In the genomic region with DNA sequence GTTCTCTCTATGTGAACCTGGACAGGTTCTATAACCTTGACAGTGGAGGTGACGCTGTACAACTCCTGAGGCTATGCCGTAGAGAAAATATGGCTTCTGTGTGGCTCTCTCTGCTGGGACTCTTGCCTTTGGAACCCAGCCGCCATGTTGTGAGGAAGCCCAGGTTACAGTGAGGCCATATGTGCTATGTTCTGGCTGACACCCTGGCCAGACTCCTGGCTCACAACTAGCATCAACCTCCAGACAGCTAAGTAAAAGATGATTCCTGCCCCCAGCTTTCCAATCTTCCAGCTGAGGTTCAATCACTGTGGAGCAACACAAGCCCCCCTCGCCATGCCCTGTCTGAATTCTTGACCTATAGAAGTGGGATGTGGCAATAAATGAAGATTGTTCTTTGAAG, we compare ENCODE assay signal across 6 cellular contexts. TPM values are rescaled to one million over a fixed set of nuclear protein-coding genes. Genes with fewer than 3 reads are reported as not detected.
"Had no signal": no experiment of that assay in that cellular context is flagged by ENCODE, and none has a peak within 500 bp of the region (broad histone marks: within the 10 kb centered on the region; RNA-seq: fewer than 3 reads in every experiment).

No MANE protein-coding gene starts in this region.

- H3K4me2 ChIP-seq: GM23338 had no signal

- H3K4me3 Mint-ChIP-seq: GM23338, H9 had no signal

- DNase-seq: H9, HCEC 1CT, IMR-90, KG1 had no signal

- H3K4me3 ChIP-seq: GM23338, K562 had no signal

- ATAC-seq: GM23338, K562 had no signal

- H3K27ac Mint-ChIP-seq: GM23338, H9 had no signal

- H3K9me3 Mint-ChIP-seq: GM23338, H9 had no signal

RNA-seq across cellular contexts. Expression of gene PPP1R3G, which starts 57.0 kb away (rescaled TPM):
- total RNA-seq: H9 had no signal
